In the genomic region with DNA sequence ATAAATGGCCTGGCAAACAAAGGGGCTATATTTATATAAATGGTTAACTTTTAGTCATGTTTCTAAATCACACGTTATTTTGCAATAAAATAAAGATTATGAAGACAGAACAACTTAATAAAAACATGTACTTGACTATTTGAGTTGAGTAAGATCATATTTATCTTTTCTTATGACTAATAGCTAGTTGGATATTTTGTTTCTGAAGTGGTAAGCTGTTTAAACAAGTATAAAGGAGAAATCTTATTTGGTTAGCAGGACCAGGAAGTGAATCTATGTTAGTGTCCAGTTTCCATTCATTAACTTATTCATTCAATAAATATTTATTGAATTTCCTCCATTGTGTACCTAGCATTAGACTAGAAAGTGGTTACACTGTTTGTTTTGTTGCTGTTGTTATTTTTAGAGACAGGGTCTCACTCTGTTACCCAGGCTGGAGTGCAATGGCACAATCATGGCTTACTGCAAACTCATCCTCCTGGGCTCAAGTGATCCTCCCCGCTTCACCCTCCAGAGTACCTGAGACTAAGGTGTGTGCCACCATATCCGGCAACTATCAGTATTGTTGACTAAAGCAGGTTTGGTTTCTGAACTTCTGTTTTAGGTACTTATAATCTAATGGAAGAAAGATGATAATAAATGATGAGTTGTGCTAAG, we compare ENCODE assay signal across 27 cellular contexts.
A peak's percentile ranks its signal among the peaks of the same experiment; 100 is the strongest.
DNase-seq lines count a peak whose midpoint lies in the region; ATAC-seq and TF ChIP-seq lines count a peak whose summit lies in the region.
"Had no signal": no experiment of that assay in that cellular context is flagged by ENCODE, and none has a peak within 500 bp of the region (broad histone marks: within the 10 kb centered on the region; RNA-seq: fewer than 3 reads in every experiment).

No MANE protein-coding gene starts in this region.

- no peaks in the 10 kb centered on the region for H3K4me1 ChIP-seq in RWPE2 (ENCODE audit: insufficient read depth, poor library complexity, severe bottlenecking)
- no peaks in the 10 kb centered on the region for H3K4me1 ChIP-seq in lung (ENCODE audit: control insufficient read depth in 2 of 2, insufficient read depth in 2 of 2, low read length in 2 of 2)
- H3K4me1 ChIP-seq: esophagus muscularis mucosa, foreskin keratinocyte, prostate gland had no signal

- TF ChIP-seq CTCF in RWPE2 (IDR thresholded peaks at IDR 0.05; ENCODE audit: poor library complexity, severe bottlenecking) (no peak), lung (IDR thresholded peaks at IDR 0.05; ENCODE audit: control extremely low read depth, extremely low read depth) (no peak)

- 55 to 69% methylated on average over 3 of the region's 3 CpGs for WGBS in lung, 2 donors

- H3K4me3 ChIP-seq in RWPE2 (ENCODE audit: severe bottlenecking) (no peak overlapping the region), lung (no peak overlapping the region)
- H3K4me3 ChIP-seq: esophagus muscularis mucosa, heart right ventricle, prostate gland, upper lobe of left lung had no signal

- H3K36me3 ChIP-seq in RWPE2 (ENCODE audit: low read depth) (no peaks in the 10 kb centered on the region), lung (ENCODE audit: control insufficient read depth in 2 of 2, insufficient read depth in 2 of 2, low read length in 2 of 2) (no peaks in the 10 kb centered on the region)
- H3K36me3 ChIP-seq: esophagus muscularis mucosa, heart right ventricle, prostate gland, upper lobe of left lung had no signal

- peak; percentile 97 for DNase-seq in DMS153 (lab: John Stamatoyannopoulos, UW)
- peak; percentile 60 for DNase-seq in NCI-H2029 treated with DMSO at 0.1 percent for 48 hours (lab: John Stamatoyannopoulos, UW)
- DNase-seq in RWPE2 (ENCODE audit: low spot score): no peak
- DNase-seq in lung (ENCODE audit: low spot score): no peak
- no peak for DNase-seq in NCI-H187 (lab: John Stamatoyannopoulos, UW)
- no peak for DNase-seq in NCI-H1436 treated with DMSO at 0.1 percent for 48 hours (lab: John Stamatoyannopoulos, UW)
- DNase-seq: activated CD4-positive, alpha-beta T cell treated with anti-CD3 and anti-CD28 coated beads for 36 hours; activated effector memory CD4-positive, alpha-beta T cell treated with Interleukin-2 at 50 U/mL for 16 hours; activated T-cell treated with anti-CD3 and anti-CD28 coated beads for 4 hours; aorta; C1 segment of cervical spinal cord; central memory CD4-positive, alpha-beta T cell; EL; foreskin keratinocyte; heart right ventricle; Kasumi-1; NCI-H2171 treated with DMSO at 0.1 percent for 48 hours; NCI-H69; RPMI8226; stimulated activated CD4-positive, alpha-beta T cell treated with anti-CD3 and anti-CD28 coated beads, Interleukin-12 subunit alpha, Interleukin-12 subunit beta, amount 100 ng/mL, for 4 hours; stimulated activated CD4-positive, alpha-beta T cell treated with anti-CD3 and anti-CD28 coated beads, Interleukin-4, amount 100 ng/mL, for 1 hour; substantia nigra had no signal

- H3K9me3 ChIP-seq in RWPE2 (ENCODE audit: severe bottlenecking): no peaks in the 10 kb centered on the region
- no peaks in the 10 kb centered on the region for H3K9me3 ChIP-seq in lung (ENCODE audit: control insufficient read depth in 2 of 2, insufficient read depth in 1 of 2, low read length in 1 of 2)
- H3K9me3 ChIP-seq: esophagus muscularis mucosa, prostate gland, upper lobe of left lung had no signal

- H3K27me3 ChIP-seq in RWPE2 (ENCODE audit: insufficient read depth, poor library complexity, severe bottlenecking) (peaks cover 9% of the 10 kb centered on the region), lung (ENCODE audit: control insufficient read depth, insufficient read depth) (no peaks in the 10 kb centered on the region)
- H3K27me3 ChIP-seq: foreskin keratinocyte, heart right ventricle, upper lobe of left lung had no signal

- H3K27ac ChIP-seq in RWPE2 (ENCODE audit: poor library complexity, severe bottlenecking): no peak overlapping the region
- H3K27ac ChIP-seq in lung (ENCODE audit: low read depth in 1 of 2, low read length in 1 of 2): no peak overlapping the region
- H3K27ac ChIP-seq: esophagus muscularis mucosa, foreskin keratinocyte, heart right ventricle, prostate gland, upper lobe of left lung had no signal

- peak; percentile 68 for ATAC-seq in RWPE2 (ENCODE audit: low read depth)
- peak; percentile 31 for ATAC-seq in lung (ENCODE audit: insufficient read depth, low FRiP score)
- ATAC-seq in HG02938 (IDR thresholded peaks at IDR 0.05; ENCODE audit: unreplicated experiment): no peak
- ATAC-seq: activated CD4-positive, alpha-beta T cell treated with anti-CD3 and anti-CD28 coated beads for 36 hours; foreskin keratinocyte; heart right ventricle; sciatic nerve had no signal

Comparison
In these comparisons a context has a peak if more than half of its experiments do, and no peak if none do; other contexts are left out.
1. DNase-seq: peak in DMS153 (single experiment) and NCI-H2029 treated with DMSO at 0.1 percent for 48 hours (single experiment); none in RWPE2 (single experiment), lung (single experiment), NCI-H187 (0 of 2) and NCI-H1436 treated with DMSO at 0.1 percent for 48 hours (single experiment).